Comparison of ENCODE assay signal across 8 cellular contexts in genomic region chr16:30874821-30875717, GRCh38. TPM values are rescaled to one million over a fixed set of nuclear protein-coding genes. Genes with fewer than 3 reads are reported as not detected.
DNase-seq lines count a peak whose midpoint lies in the region; ATAC-seq and TF ChIP-seq lines count a peak whose summit lies in the region.

No MANE protein-coding gene starts in this region.

- H3K27me3 Mint-ChIP-seq in nephron (ENCODE audit: low read depth): no peaks in the 10 kb centered on the region

- peaks cover 14% of the 10 kb centered on the region for H3K4me1 Mint-ChIP-seq in nephron

- no peaks in the 10 kb centered on the region for H3K9me2 ChIP-seq in Karpas-422 (replicated peaks; ENCODE audit: insufficient read depth, low read length)

- H3K4me3 Mint-ChIP-seq in nephron: peak overlapping the region; percentile 95 to 98 (median 96)

- DNase-seq in Daoy (ENCODE audit: low read depth) (peak; percentile 91), Karpas-422 (peak; percentile 97), RPMI8226 (peak; percentile 97), fibroblast of the aortic adventitia (ENCODE audit: low read depth) (peak; percentile 86)
- peak; percentile 90 for DNase-seq in activated effector memory CD4-positive, alpha-beta T cell treated with Interleukin-2 at 50 U/mL for 16 hours
- DNase-seq in stimulated activated naive CD8-positive, alpha-beta T cell treated with anti-CD3 and anti-CD28 coated beads, Interleukin-15, Interleukin-2, amounts not matched to agents 100 U/mL and 50 U/mL, for 24 hours: peak; percentile 93

- peak overlapping the region; percentile 65; the same call in 1 of the 2 replicates for H2AFZ ChIP-seq in Karpas-422 (ENCODE audit: low read length)

- H4K20me1 ChIP-seq in Karpas-422 (ENCODE audit: insufficient read depth, low read depth, low read length): no peaks in the 10 kb centered on the region

- H3K27ac ChIP-seq in Karpas-422 (ENCODE audit: low read length): peak overlapping the region; percentile 72

- H3K4me3 ChIP-seq in Karpas-422 (ENCODE audit: low read length) (peak overlapping the region; percentile 94), fibroblast of the aortic adventitia (ENCODE audit: low read depth, low read length) (peak overlapping the region; percentile 93)

- H3K79me2 ChIP-seq in Karpas-422 (ENCODE audit: low read length): peaks cover 29% of the 10 kb centered on the region

- H3K27me3 ChIP-seq in Karpas-422 (ENCODE audit: low read length): no peaks in the 10 kb centered on the region

- no peaks in the 10 kb centered on the region for H3K9me3 Mint-ChIP-seq in nephron

- H3K27ac Mint-ChIP-seq in nephron: peak overlapping the region; percentile 99 to 100 (median 99)

- H3K4me1 ChIP-seq in Karpas-422 (ENCODE audit: low read length): peaks cover 31% of the 10 kb centered on the region

- peak; percentile 77 for ATAC-seq in GM21825 (IDR thresholded peaks at IDR 0.05; ENCODE audit: unreplicated experiment)
- ATAC-seq in stimulated activated naive CD8-positive, alpha-beta T cell treated with anti-CD3 and anti-CD28 coated beads, Interleukin-15, Interleukin-2, amounts not matched to agents 100 U/mL and 50 U/mL, for 24 hours: peak; percentile 93

- peak overlapping the region; percentile 88 for H3K9ac ChIP-seq in Karpas-422 (ENCODE audit: low read length)

- H3K36me3 ChIP-seq in Karpas-422 (ENCODE audit: insufficient read depth, low read length): no peaks in the 10 kb centered on the region

- TF ChIP-seq CTCF in fibroblast of the aortic adventitia (IDR thresholded peaks at IDR 0.05; ENCODE audit: insufficient read depth, low read length) (no peak), nephron (IDR thresholded peaks at IDR 0.05; ENCODE audit: unreplicated experiment in 3 of 3) (no peak)

- no peaks in the 10 kb centered on the region for H3K9me3 ChIP-seq in Karpas-422 (ENCODE audit: low read length)

- H3K36me3 Mint-ChIP-seq in nephron (ENCODE audit: low read depth): peaks cover 21% of the 10 kb centered on the region

- peak overlapping the region; percentile 85 for H3K4me2 ChIP-seq in Karpas-422 (ENCODE audit: low read depth, low read length, poor library complexity, severe bottlenecking)

RNA-seq across cellular contexts. Expression of gene BCL7C, which starts 18.8 kb away (rescaled TPM):
- total RNA-seq in Daoy (2014; rRNA removed; shearing (Covaris generic)): 27.8 and 29.4 TPM in 2 replicates
- 27.4 and 59.7 TPM in 2 replicates for total RNA-seq in Karpas-422 (2014; rRNA removed; shearing (Covaris generic); ENCODE audit: low replicate concordance)
- 22.3 and 45.5 TPM in 2 replicates for total RNA-seq in fibroblast of the aortic adventitia (ENCODE audit: low replicate concordance)

RNA-seq across cellular contexts. Expression of gene CTF1, which starts 21.3 kb away (rescaled TPM):
- 0.33 and 0.46 TPM in 2 replicates for total RNA-seq in Daoy (2014; rRNA removed; shearing (Covaris generic))
- total RNA-seq in Karpas-422 (2014; rRNA removed; shearing (Covaris generic); ENCODE audit: low replicate concordance): 0.94 and 1.1 TPM in 2 replicates
- 2.5 and 3.2 TPM in 2 replicates for total RNA-seq in fibroblast of the aortic adventitia (ENCODE audit: low replicate concordance)

RNA-seq across cellular contexts. Expression of gene FBXL19, which starts 48.3 kb away (rescaled TPM):
- 14.0 and 16.3 TPM in 2 replicates for total RNA-seq in Daoy (2014; rRNA removed; shearing (Covaris generic))
- 24.5 and 59.5 TPM in 2 replicates for total RNA-seq in Karpas-422 (2014; rRNA removed; shearing (Covaris generic); ENCODE audit: low replicate concordance)
- total RNA-seq in fibroblast of the aortic adventitia (ENCODE audit: low replicate concordance): 9.8 and 16.6 TPM in 2 replicates

Comparison
In these comparisons a context has a peak if more than half of its experiments do, and no peak if none do; other contexts are left out.
1. Peak in every context shown above with its lines: DNase-seq, ATAC-seq, H3K4me3 ChIP-seq and H3K27ac ChIP-seq.